ENCODE assay signal across 9 cellular contexts in the genomic region with DNA sequence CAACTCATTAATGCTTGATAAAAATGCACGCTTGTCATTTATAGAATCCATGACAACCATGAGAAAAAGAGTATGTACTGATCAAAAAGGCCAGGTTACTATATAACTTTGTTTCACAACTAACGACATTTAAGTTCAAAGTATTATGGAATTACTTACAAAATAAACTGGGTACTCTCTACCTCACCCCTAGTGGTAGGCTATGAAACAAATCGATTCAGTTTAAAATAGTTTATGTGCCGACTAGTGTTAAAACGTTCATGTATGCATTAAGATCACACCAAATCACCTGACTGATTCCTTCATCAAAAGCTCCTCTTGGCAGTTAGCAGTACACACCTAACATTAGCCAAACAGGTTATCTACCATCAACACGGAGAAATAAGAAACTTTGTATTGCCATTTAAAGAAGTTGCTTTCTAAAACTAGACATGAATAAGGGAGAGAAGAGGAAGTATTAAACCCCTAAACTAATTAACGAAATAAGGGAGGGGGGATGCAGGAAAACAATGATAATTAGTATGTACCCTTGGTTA.
A peak's percentile ranks its signal among the peaks of the same experiment; 100 is the strongest.
DNase-seq lines count a peak whose midpoint lies in the region; ATAC-seq, FAIRE-seq and TF ChIP-seq lines count a peak whose summit lies in the region.
"Had no signal": no experiment of that assay in that cellular context is flagged by ENCODE, and none has a peak within 500 bp of the region (broad histone marks: within the 10 kb centered on the region; RNA-seq: fewer than 3 reads in every experiment).

No MANE protein-coding gene starts in this region.

- DNase-seq in D721Med (ENCODE audit: insufficient read length, low spot score) (no peak), NCI-H1092 treated with DMSO at 0.1 percent for 48 hours (lab: John Stamatoyannopoulos, UW) (peak; percentile 98), memory B cell (ENCODE audit: low spot score in 2 of 2) (no peak), HEK293T (ENCODE audit: extremely low spot score) (no peak), prostate gland (ENCODE audit: low spot score) (no peak)
- no peak for DNase-seq in effector CD8-positive, alpha-beta T cell (lab: John Stamatoyannopoulos, UW)
- no peak for DNase-seq in stimulated activated CD8-positive, alpha-beta memory T cell treated with anti-CD3 and anti-CD28 coated beads, Interleukin-4, amount 100 ng/mL, for 48 hours

- peak; percentile 26 for ATAC-seq in memory B cell (ENCODE audit: low read depth)

- peaks cover 12% of the 10 kb centered on the region for H3K4me1 Mint-ChIP-seq in memory B cell

- WGBS in prostate gland: 44% methylated on average over 7 of the region's 7 CpGs

- intact Hi-C loops in prostate gland (cut with DNase I): no loop called here

- TF ChIP-seq POLR2A in prostate gland (IDR thresholded peaks at IDR 0.05): no peak

- no peaks in the 10 kb centered on the region for H3K36me3 Mint-ChIP-seq in memory B cell

- no peaks in the 10 kb centered on the region for H3K4me1 ChIP-seq in prostate gland (replicated peaks)

- H3K4me3 Mint-ChIP-seq in memory B cell: peak overlapping the region; percentile 81

- no peaks in the 10 kb centered on the region for H3K27me3 Mint-ChIP-seq in memory B cell

- H3K36me3 ChIP-seq in prostate gland: no peaks in the 10 kb centered on the region

- H3K9me3 Mint-ChIP-seq in memory B cell: no peaks in the 10 kb centered on the region

- no peak overlapping the region for H3K27ac ChIP-seq in prostate gland

- H3K4me3 ChIP-seq in prostate gland: no peak overlapping the region

- TF ChIP-seq CTCF in D721Med (IDR thresholded peaks at IDR 0.05; ENCODE audit: insufficient read depth, missing control alignments) (peak; percentile 42), prostate gland (IDR thresholded peaks at IDR 0.05) (no peak)

- FAIRE-seq in D721Med (lab: Jason Lieb, UNC) (no peak), TTC549 (lab: Jason Lieb, UNC) (peak; percentile 17)
- FAIRE-seq: GM12891 had no signal

- peak overlapping the region; percentile 45 for H3K27ac Mint-ChIP-seq in memory B cell

- CTCF ChIA-PET in HEK293T (lab: Yijun Ruan, JAX): interaction anchor here (0.5 kb wide), 1 partner anchor 438 kb away, joined by 3 read pairs; no protein-coding TSS in a partner anchor

- POLR2A ChIA-PET in HEK293T (lab: Yijun Ruan, JAX): no interaction called here

- no peaks in the 10 kb centered on the region for H3K9me3 ChIP-seq in prostate gland

- no peaks in the 10 kb centered on the region for H3K27me3 ChIP-seq in prostate gland (replicated peaks; ENCODE audit: insufficient read depth)

TF ChIP-seq in HEK293T, 16 proteins besides CTCF, POLR2A, EP300 and RAD21:
- no peak for TF ChIP-seq HDGF (IDR thresholded peaks at IDR 0.05; ENCODE audit: borderline replicate concordance)
- no peak for TF ChIP-seq LEF1 (IDR thresholded peaks at IDR 0.05; ENCODE audit: borderline replicate concordance)
